ENCODE assay signal across 27 cellular contexts in the genomic region with DNA sequence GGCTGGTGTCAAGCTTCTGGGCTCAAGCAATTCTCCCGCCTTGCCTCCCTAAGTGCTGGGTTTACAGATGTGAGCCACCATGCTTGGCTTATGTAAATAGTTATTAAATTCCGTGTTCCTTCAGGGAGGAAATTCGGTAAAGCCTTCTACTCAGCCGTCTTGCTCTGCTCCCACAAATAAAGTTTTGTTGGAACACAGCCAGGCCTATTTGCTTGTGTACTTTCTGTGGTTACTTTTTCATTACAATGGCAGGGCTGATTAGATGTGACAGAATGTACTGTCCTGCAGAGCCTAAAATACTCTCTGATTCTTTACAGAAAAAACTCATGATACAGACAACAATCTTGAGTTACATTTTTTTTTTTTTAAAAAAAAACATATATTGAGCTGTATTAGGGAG.
"Had no signal": no experiment of that assay in that cellular context is flagged by ENCODE, and none has a peak within 500 bp of the region (broad histone marks: within the 10 kb centered on the region; RNA-seq: fewer than 3 reads in every experiment).

No MANE protein-coding gene starts in this region.

- H3K4me1 Mint-ChIP-seq: activated B cell treated with CpG ODN at 0.5 μM for 24 hours; activated T-helper 17 cell treated with anti-CD3 and anti-CD28 coated beads, Interleukin-2, amount 50 U/mL, for 72 hours; T-helper 17 cell had no signal

- H3K27ac ChIP-seq: adrenal gland, body of pancreas, epithelial cell of prostate, esophagus squamous epithelium, WERI-Rb-1 had no signal

- H3K4me3 ChIP-seq: adrenal gland, body of pancreas, esophagus squamous epithelium had no signal

- DNase-seq: activated B cell treated with CpG ODN at 0.5 μM for 24 hours; activated CD4-positive, alpha-beta T cell treated with anti-CD3 and anti-CD28 coated beads for 48 hours; activated CD4-positive, alpha-beta T cell treated with anti-CD3 and anti-CD28 coated beads, Interleukin-2, amount 50 U/mL, for 1 hour; activated CD4-positive, alpha-beta T cell treated with anti-CD3 and anti-CD28 coated beads, Interleukin-2, amount 50 U/mL, for 48 hours; activated CD8-positive, alpha-beta memory T cell treated with anti-CD3 and anti-CD28 coated beads for 24 hours; activated CD8-positive, alpha-beta T cell treated with anti-CD3 and anti-CD28 coated beads for 36 hours; activated effector memory CD4-positive, alpha-beta T cell treated with Interleukin-2 at 50 U/mL for 16 hours; activated gamma-delta T cell treated with Interleukin-2 at 50 U/mL for 16 hours; activated naive CD4-positive, alpha-beta T cell treated with anti-CD3 and anti-CD28 coated beads, Interleukin-2, amount 50 U/mL, for 16 hours; activated naive CD4-positive, alpha-beta T cell treated with Interleukin-2 at 50 U/mL for 16 hours; activated T-cell treated with anti-CD3 and anti-CD28 coated beads, Interleukin-2, amount 50 U/mL, for 4 hours; adrenal gland; amygdala; aorta; body of pancreas; effector CD8-positive, alpha-beta T cell; esophagus squamous epithelium; head of caudate nucleus; T-helper 1 cell; T-helper 17 cell; T1000; WERI-Rb-1 had no signal

- H3K27me3 Mint-ChIP-seq: activated B cell treated with CpG ODN at 0.5 μM for 24 hours; activated CD8-positive, alpha-beta T cell treated with anti-CD3 and anti-CD28 coated beads for 36 hours; activated naive CD8-positive, alpha-beta T cell; T-helper 17 cell had no signal

- H3K27me3 ChIP-seq: adrenal gland, body of pancreas, esophagus squamous epithelium had no signal

- H3K27ac Mint-ChIP-seq: activated B cell treated with CpG ODN at 0.5 μM for 24 hours; activated CD8-positive, alpha-beta T cell treated with anti-CD3 and anti-CD28 coated beads for 36 hours; activated naive CD8-positive, alpha-beta T cell; activated T-helper 17 cell treated with anti-CD3 and anti-CD28 coated beads, Interleukin-2, amount 50 U/mL, for 72 hours; T-helper 17 cell; T-helper 2 cell treated with Interferon-gamma antibody and Interleukin-4, amounts not matched to agents 5 μg/mL and 100 μg/mL, for 36 hours had no signal

- H3K9me3 ChIP-seq: adrenal gland, body of pancreas, esophagus squamous epithelium had no signal

- ATAC-seq: activated CD4-positive, CD25-positive, alpha-beta regulatory T cell treated with anti-CD3 and anti-CD28 coated beads, Interleukin-2, amount 50 U/mL, for 24 hours; activated CD8-positive, alpha-beta T cell treated with anti-CD3 and anti-CD28 coated beads for 36 hours; activated T-cell treated with anti-CD3 and anti-CD28 coated beads, Interleukin-2, amount 50 U/mL, for 4 hours; activated T-helper 17 cell treated with anti-CD3 and anti-CD28 coated beads, Interleukin-2, amount 50 U/mL, for 72 hours; body of pancreas; T-helper 17 cell had no signal

- H3K36me3 ChIP-seq: adrenal gland, esophagus squamous epithelium, WERI-Rb-1 had no signal

- H3K4me3 Mint-ChIP-seq: activated B cell treated with CpG ODN at 0.5 μM for 24 hours; activated CD8-positive, alpha-beta T cell treated with anti-CD3 and anti-CD28 coated beads for 36 hours; activated naive CD8-positive, alpha-beta T cell; activated T-cell treated with anti-CD3 and anti-CD28 coated beads, Interleukin-2, amount 50 U/mL, for 4 hours; activated T-helper 17 cell treated with anti-CD3 and anti-CD28 coated beads, Interleukin-2, amount 50 U/mL, for 72 hours; T-helper 17 cell; T-helper 2 cell treated with Interferon-gamma antibody and Interleukin-4, amounts not matched to agents 5 μg/mL and 100 μg/mL, for 36 hours had no signal

- H3K4me1 ChIP-seq: adrenal gland, body of pancreas, esophagus squamous epithelium had no signal
